ENCODE assay signal across 22 cellular contexts in genomic region chr6:33874136-33874535, GRCh38.
"Had no signal": no experiment of that assay in that cellular context is flagged by ENCODE, and none has a peak within 500 bp of the region (broad histone marks: within the 10 kb centered on the region; RNA-seq: fewer than 3 reads in every experiment).

No MANE protein-coding gene starts in this region.

- H3K36me3 ChIP-seq: SJCRH30 had no signal

- H3K9me3 ChIP-seq: SJCRH30 had no signal

- H3K27ac ChIP-seq: KMS-11, RWPE1, SJCRH30 had no signal

- H3K9me3 Mint-ChIP-seq: IgD-negative memory B cell had no signal

- ATAC-seq: HepG2, K562, Panc1, SK-N-SH treated with all-trans-retinoic acid at 6 μM for 48 hours had no signal

- DNase-seq: Kasumi-1, MV-4-11, NCI-H1048, NCI-H1105, NCI-H1417, NCI-H1436 treated with DMSO at 0.1 percent for 48 hours, NCI-H187, NCI-H2029, NCI-H2081 treated with DMSO at 0.1 percent for 48 hours, NCI-H226, NCI-H446, NCI-H510A, NCI-H526, SHP77 treated with DMSO at 0.1 percent for 48 hours, SJCRH30 had no signal

- H3K27ac Mint-ChIP-seq: IgD-negative memory B cell had no signal

- H3K4me3 Mint-ChIP-seq: IgD-negative memory B cell had no signal

- H3K4me3 ChIP-seq: K562, SJCRH30 had no signal

- H3K36me3 Mint-ChIP-seq: IgD-negative memory B cell had no signal

- H3K4me2 ChIP-seq: KMS-11 had no signal
